ENCODE assay signal across 8 cellular contexts in the genomic region with DNA sequence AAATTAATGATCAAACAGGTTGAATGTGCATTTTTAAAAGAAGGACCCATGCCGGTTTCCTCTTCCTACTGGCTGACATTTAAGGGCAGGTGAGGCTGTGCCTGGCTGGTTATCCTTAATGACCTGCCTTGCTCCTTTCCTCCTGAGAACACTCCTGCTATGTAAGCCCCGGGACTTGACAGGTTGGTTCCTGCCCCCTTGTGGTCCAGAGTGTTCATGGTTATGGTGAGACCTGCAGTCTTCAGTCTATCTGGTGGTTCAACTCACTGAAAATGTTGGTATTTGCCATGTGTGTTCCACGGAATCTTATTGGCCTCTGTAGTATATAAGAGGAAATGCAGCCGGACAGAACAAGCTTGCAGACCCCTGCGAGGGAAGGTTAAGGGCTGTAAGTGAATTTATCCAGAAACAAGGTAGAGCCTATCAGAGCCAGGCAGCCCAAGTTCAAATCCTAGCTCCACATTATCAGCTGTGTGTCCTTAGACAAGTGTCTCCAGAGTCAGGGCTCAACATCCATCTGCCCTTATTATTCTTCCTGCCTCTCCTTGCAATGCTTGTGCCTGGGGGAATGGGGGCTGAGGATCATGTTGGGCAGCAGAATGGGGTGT. TPM values are rescaled to one million over a fixed set of nuclear protein-coding genes. Genes with fewer than 3 reads are reported as not detected.
A peak's percentile ranks its signal among the peaks of the same experiment; 100 is the strongest.
DNase-seq lines count a peak whose midpoint lies in the region; ATAC-seq and TF ChIP-seq lines count a peak whose summit lies in the region.

No MANE protein-coding gene starts in this region.

- TF ChIP-seq POLR2A in testis (IDR thresholded peaks at IDR 0.05) (no peak), gastroesophageal sphincter (IDR thresholded peaks at IDR 0.05) (no peak)

- H3K9me3 ChIP-seq in Caco-2 (no peaks in the 10 kb centered on the region), testis (no peaks in the 10 kb centered on the region), gastroesophageal sphincter (no peaks in the 10 kb centered on the region)

- POLR2A ChIA-PET in Caco-2 (lab: Charles Lee): no interaction called here

- intact Hi-C loops in Caco-2 (cut with micrococcal nuclease; ENCODE audit: unreplicated experiment) (loop anchor here (1.0 to 2.0 kb wide), 4 partner anchors 34 to 310 kb away; a partner anchor contains a TSS), testis (cut with DNase I; ENCODE audit: low total_unique reads) (no loop called here)

- H3K27ac ChIP-seq in testis (no peak overlapping the region), gastroesophageal sphincter (no peak overlapping the region)

- TF ChIP-seq EP300 in gastroesophageal sphincter (IDR thresholded peaks at IDR 0.05): no peak

- ATAC-seq in HG02642 (IDR thresholded peaks at IDR 0.05; ENCODE audit: poor library complexity, unreplicated experiment) (no peak), gastroesophageal sphincter (no peak)

- DNase-seq in Caco-2 (peak; percentile 92 to 93), HCEC 1CT (peak; percentile 8), NCI-H526 (lab: John Stamatoyannopoulos, UW) (peak; percentile 81 to 93), islet precursor cell (peak; percentile 84), testis (peak; percentile 86)
- peak; percentile 23 for DNase-seq in activated naive CD4-positive, alpha-beta T cell treated with anti-CD3 and anti-CD28 coated beads, Interleukin-2, amount 50 U/mL, for 16 hours

- H3K9me3 Mint-ChIP-seq in Caco-2 (ENCODE audit: unreplicated experiment): no peaks in the 10 kb centered on the region

- no peaks in the 10 kb centered on the region for H3K4me1 Mint-ChIP-seq in Caco-2 (ENCODE audit: low read depth, unreplicated experiment)

- peaks cover 29% of the 10 kb centered on the region for H3K27me3 Mint-ChIP-seq in Caco-2 (ENCODE audit: insufficient read depth, unreplicated experiment)

- H3K4me3 ChIP-seq in Caco-2 (ENCODE audit: low read depth, low read length): no peak overlapping the region
- no peak overlapping the region for H3K4me3 ChIP-seq in testis
- H3K4me3 ChIP-seq in gastroesophageal sphincter: no peak overlapping the region

- H3K27ac Mint-ChIP-seq in Caco-2 (ENCODE audit: unreplicated experiment): no peak overlapping the region

- TF ChIP-seq CTCF in Caco-2 (IDR thresholded peaks at IDR 0.05; ENCODE audit: insufficient read depth in 1 of 2, low read depth in 1 of 2, low read length in 1 of 2, severe bottlenecking in 1 of 2, unreplicated experiment in 1 of 2): peak; percentile 87 to 97
- peak; percentile 37 to 43 (median 40) for TF ChIP-seq CTCF in testis (IDR thresholded peaks at IDR 0.05)
- no peak for TF ChIP-seq CTCF in gastroesophageal sphincter (IDR thresholded peaks at IDR 0.05)

- 36 to 39% methylated on average over 5 of the region's 5 CpGs for WGBS in testis, 2 donors
- WGBS in gastroesophageal sphincter (ENCODE audit: low coverage in 1 of 2), 2 donors: 0 to 4% methylated on average over 2 of the region's 5 CpGs

- H3K4me1 ChIP-seq in Caco-2 (no peaks in the 10 kb centered on the region), testis (peaks cover 4% of the 10 kb centered on the region), gastroesophageal sphincter (no peaks in the 10 kb centered on the region)

- CTCF ChIA-PET in Caco-2 (lab: Charles Lee): interaction anchor here (0.6 to 3.6 kb wide), 19 partner anchors 10 to 631 kb away, joined by 3 to 40 read pairs (median 4); no protein-coding TSS in a partner anchor

- peaks cover 1% of the 10 kb centered on the region for H3K27me3 ChIP-seq in Caco-2 (replicated peaks; ENCODE audit: control insufficient read depth, insufficient read depth, low read length)
- H3K27me3 ChIP-seq in testis: no peaks in the 10 kb centered on the region
- peaks cover 68% of the 10 kb centered on the region for H3K27me3 ChIP-seq in gastroesophageal sphincter

- H3K4me3 Mint-ChIP-seq in Caco-2 (ENCODE audit: unreplicated experiment): no peak overlapping the region

- no peaks in the 10 kb centered on the region for H3K36me3 Mint-ChIP-seq in Caco-2 (ENCODE audit: insufficient read depth, unreplicated experiment)

- no TSS peak for BruUV-seq in Caco-2 (replicated peaks; lab: Mats Ljungman, UMichigan)

- H3K36me3 ChIP-seq in Caco-2 (ENCODE audit: control insufficient read depth, insufficient read depth, low read length) (no peaks in the 10 kb centered on the region), testis (ENCODE audit: low read depth, missing control alignments) (no peaks in the 10 kb centered on the region), gastroesophageal sphincter (no peaks in the 10 kb centered on the region)

RNA-seq across cellular contexts. Expression of a gene that starts 5.2 kb away (rescaled TPM):
- total RNA-seq in Caco-2 (2022) (not detected in 2 replicates), testis (100 to 1,000 TPM in 1 of 2 donors, 10 to 100 TPM in 1; 30.7 to 106 TPM), gastroesophageal sphincter (not detected)
- 147 TPM for polyA plus RNA-seq in testis (ENCODE audit: insufficient read depth, low read depth, low replicate concordance)

RNA-seq across cellular contexts. Expression of a gene that starts 23.9 kb away (rescaled TPM):
- total RNA-seq in Caco-2 (2022) (not detected in 2 replicates), testis (not detected), gastroesophageal sphincter (not detected)
- polyA plus RNA-seq in testis (ENCODE audit: insufficient read depth, low read depth, low replicate concordance): 1.6 TPM

RNA-seq across cellular contexts. Expression of a gene that starts 44.0 kb away (rescaled TPM):
- total RNA-seq in Caco-2 (2022): not detected in 2 replicates
- 1 to 10 TPM in 1 of 2 donors, not detected in 1; 1.4 TPM for total RNA-seq in testis
- polyA plus RNA-seq in testis (ENCODE audit: insufficient read depth, low read depth, low replicate concordance): 1.3 TPM
- total RNA-seq in gastroesophageal sphincter: 1 to 10 TPM in 1 of 4 donors, under 1 TPM in 1, not detected in 2; 0.42 to 2.0 TPM

Comparison
In these comparisons a context has a peak if more than half of its experiments do, and no peak if none do; other contexts are left out.
1. DNase-seq: peak in every context shown above with its lines; median percentile 92 in Caco-2; 87 in NCI-H526; 86 in testis; 84 in islet precursor cell; 23 in activated naive CD4-positive, alpha-beta T cell treated with anti-CD3 and anti-CD28 coated beads, Interleukin-2, amount 50 U/mL, for 16 hours; 8 in HCEC 1CT.
2. CTCF ChIP-seq: peak in Caco-2 (2 of 2) and testis (3 of 3); none in gastroesophageal sphincter (0 of 4).
3. RNA of a gene that starts 5.2 kb away (total RNA-seq): 30.7 to 106 TPM in testis; not detected in Caco-2 and not detected in gastroesophageal sphincter; every median in the first group is over 10 times any median in the second.